ENCODE assay signal across 1 cellular context in the genomic region with DNA sequence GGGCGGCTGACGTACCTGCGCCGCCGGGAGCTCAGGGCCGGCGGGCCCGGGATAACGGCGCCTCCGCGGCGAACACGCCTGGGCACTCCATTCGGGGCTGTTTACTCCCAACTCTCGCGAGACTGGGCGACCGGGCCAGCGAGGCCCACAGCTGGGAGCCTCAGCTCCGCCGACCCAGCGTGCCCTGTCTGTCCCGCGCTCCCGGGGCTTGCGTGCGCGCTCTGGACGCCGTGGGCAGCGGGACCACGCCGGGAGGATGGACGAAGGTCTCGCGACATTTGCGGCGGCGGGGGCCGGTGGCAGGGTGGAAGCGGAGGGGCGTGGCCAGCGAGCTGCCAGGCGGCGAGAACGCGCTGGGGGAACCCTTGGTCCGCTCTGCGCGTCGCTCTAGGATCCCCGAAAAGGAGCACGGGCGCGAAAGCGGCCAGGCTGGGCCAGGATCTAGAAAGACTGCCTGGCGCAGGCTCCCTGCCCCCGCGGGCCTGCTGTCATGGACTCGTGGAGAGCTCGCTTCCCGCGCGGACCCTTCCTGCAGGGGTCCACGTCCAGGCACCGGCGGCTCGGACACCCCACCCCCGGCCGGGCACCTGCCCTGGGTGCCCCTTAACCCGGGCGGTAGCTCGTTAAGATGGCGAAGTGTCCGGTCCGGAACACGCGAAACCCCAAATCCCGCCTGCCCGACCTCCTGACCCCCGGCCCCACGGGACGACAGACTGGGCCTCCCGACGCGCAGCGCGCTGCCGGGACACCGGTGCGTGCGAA.
A peak's percentile ranks its signal among the peaks of the same experiment; 100 is the strongest.
TF ChIP-seq lines count a peak whose summit lies in the region.

A gene (minus strand): TSS at position 223 of the 762 bp plus-strand sequence. CDS start 15,159 bp downstream, outside the sequence.

TF ChIP-seq in HepG2, 621 proteins besides CTCF, POLR2A, EP300 and RAD21 (continued from another document and continues in another):
- peak; percentile 79; the same call in 1 of the 2 replicates for TF ChIP-seq U2AF2 (IDR thresholded peaks at IDR 0.05; ENCODE audit: low read depth, low read length)
- TF ChIP-seq SP1 (IDR thresholded peaks at IDR 0.05), result peak; percentile 92
- TF ChIP-seq SP1 (CRISPR knock-in tag; IDR thresholded peaks at IDR 0.05), result peak; percentile 81
- TF ChIP-seq ZNF468 (CRISPR knock-in tag; IDR thresholded peaks at IDR 0.05), result no peak
- peak; percentile 55 for TF ChIP-seq BCL6 (CRISPR knock-in tag; IDR thresholded peaks at IDR 0.05)
- peak; percentile 93 for TF ChIP-seq KAT8 (CRISPR knock-in tag; IDR thresholded peaks at IDR 0.05)
- TF ChIP-seq JDP2 (CRISPR knock-in tag; IDR thresholded peaks at IDR 0.05; ENCODE audit: borderline replicate concordance), result no peak
- TF ChIP-seq ZNF496 (CRISPR knock-in tag; IDR thresholded peaks at IDR 0.05; ENCODE audit: insufficient replicate concordance), result no peak
- TF ChIP-seq, protein P1, sequence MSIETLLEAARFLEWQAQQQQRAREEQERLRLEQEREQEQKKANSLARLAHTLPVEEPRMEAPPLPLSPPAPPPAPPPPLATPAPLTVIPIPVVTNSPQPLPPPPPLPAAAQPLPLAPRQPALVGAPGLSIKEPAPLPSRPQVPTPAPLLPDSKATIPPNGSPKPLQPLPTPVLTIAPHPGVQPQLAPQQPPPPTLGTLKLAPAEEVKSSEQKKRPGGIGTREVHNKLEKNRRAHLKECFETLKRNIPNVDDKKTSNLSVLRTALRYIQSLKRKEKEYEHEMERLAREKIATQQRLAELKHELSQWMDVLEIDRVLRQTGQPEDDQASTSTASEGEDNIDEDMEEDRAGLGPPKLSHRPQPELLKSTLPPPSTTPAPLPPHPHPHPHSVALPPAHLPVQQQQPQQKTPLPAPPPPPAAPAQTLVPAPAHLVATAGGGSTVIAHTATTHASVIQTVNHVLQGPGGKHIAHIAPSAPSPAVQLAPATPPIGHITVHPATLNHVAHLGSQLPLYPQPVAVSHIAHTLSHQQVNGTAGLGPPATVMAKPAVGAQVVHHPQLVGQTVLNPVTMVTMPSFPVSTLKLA (IDR thresholded peaks at IDR 0.05), result peak; percentile 84
- peak; percentile 71; the same call in 1 of the 2 replicates for TF ChIP-seq ZIK1 (CRISPR knock-in tag; IDR thresholded peaks at IDR 0.05; ENCODE audit: borderline replicate concordance, low read depth)
- TF ChIP-seq, protein P2, sequence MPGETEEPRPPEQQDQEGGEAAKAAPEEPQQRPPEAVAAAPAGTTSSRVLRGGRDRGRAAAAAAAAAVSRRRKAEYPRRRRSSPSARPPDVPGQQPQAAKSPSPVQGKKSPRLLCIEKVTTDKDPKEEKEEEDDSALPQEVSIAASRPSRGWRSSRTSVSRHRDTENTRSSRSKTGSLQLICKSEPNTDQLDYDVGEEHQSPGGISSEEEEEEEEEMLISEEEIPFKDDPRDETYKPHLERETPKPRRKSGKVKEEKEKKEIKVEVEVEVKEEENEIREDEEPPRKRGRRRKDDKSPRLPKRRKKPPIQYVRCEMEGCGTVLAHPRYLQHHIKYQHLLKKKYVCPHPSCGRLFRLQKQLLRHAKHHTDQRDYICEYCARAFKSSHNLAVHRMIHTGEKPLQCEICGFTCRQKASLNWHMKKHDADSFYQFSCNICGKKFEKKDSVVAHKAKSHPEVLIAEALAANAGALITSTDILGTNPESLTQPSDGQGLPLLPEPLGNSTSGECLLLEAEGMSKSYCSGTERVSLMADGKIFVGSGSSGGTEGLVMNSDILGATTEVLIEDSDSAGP (CRISPR knock-in tag; IDR thresholded peaks at IDR 0.05; ENCODE audit: borderline replicate concordance), result peak; percentile 81; the same call in 1 of the 2 replicates
- peak; percentile 92 for TF ChIP-seq ZFX (CRISPR knock-in tag; IDR thresholded peaks at IDR 0.05; ENCODE audit: low read depth)
- peak; percentile 85; the same call in 1 of the 2 replicates for TF ChIP-seq ZNF546 (CRISPR knock-in tag; conservative IDR thresholded peaks at IDR 0.05)
- TF ChIP-seq XBP1 (CRISPR knock-in tag; IDR thresholded peaks at IDR 0.05), result no peak
- peak; percentile 74; the same call in 1 of the 2 replicates for TF ChIP-seq ZNF343 (CRISPR knock-in tag; IDR thresholded peaks at IDR 0.05)
- peak; percentile 97 for TF ChIP-seq ZNF776 (CRISPR knock-in tag; IDR thresholded peaks at IDR 0.05)
- TF ChIP-seq ARID2 (CRISPR knock-in tag; IDR thresholded peaks at IDR 0.05; ENCODE audit: borderline replicate concordance), result peak; percentile 92
- TF ChIP-seq CC2D1A (CRISPR knock-in tag; IDR thresholded peaks at IDR 0.05), result no peak
- TF ChIP-seq ZNF20 (CRISPR knock-in tag; IDR thresholded peaks at IDR 0.05), result no peak
- peak; percentile 72 for TF ChIP-seq NR2C2 (CRISPR knock-in tag; IDR thresholded peaks at IDR 0.05; ENCODE audit: borderline replicate concordance)
- TF ChIP-seq SIN3B (IDR thresholded peaks at IDR 0.05; ENCODE audit: low read length), result peak; percentile 65; the same call in 1 of the 2 replicates
- no peak for TF ChIP-seq ZSCAN22 (CRISPR knock-in tag; IDR thresholded peaks at IDR 0.05)
- peak; percentile 94 for TF ChIP-seq KDM2A (CRISPR knock-in tag; IDR thresholded peaks at IDR 0.05; ENCODE audit: borderline replicate concordance, low read depth)
- TF ChIP-seq, protein P3, sequence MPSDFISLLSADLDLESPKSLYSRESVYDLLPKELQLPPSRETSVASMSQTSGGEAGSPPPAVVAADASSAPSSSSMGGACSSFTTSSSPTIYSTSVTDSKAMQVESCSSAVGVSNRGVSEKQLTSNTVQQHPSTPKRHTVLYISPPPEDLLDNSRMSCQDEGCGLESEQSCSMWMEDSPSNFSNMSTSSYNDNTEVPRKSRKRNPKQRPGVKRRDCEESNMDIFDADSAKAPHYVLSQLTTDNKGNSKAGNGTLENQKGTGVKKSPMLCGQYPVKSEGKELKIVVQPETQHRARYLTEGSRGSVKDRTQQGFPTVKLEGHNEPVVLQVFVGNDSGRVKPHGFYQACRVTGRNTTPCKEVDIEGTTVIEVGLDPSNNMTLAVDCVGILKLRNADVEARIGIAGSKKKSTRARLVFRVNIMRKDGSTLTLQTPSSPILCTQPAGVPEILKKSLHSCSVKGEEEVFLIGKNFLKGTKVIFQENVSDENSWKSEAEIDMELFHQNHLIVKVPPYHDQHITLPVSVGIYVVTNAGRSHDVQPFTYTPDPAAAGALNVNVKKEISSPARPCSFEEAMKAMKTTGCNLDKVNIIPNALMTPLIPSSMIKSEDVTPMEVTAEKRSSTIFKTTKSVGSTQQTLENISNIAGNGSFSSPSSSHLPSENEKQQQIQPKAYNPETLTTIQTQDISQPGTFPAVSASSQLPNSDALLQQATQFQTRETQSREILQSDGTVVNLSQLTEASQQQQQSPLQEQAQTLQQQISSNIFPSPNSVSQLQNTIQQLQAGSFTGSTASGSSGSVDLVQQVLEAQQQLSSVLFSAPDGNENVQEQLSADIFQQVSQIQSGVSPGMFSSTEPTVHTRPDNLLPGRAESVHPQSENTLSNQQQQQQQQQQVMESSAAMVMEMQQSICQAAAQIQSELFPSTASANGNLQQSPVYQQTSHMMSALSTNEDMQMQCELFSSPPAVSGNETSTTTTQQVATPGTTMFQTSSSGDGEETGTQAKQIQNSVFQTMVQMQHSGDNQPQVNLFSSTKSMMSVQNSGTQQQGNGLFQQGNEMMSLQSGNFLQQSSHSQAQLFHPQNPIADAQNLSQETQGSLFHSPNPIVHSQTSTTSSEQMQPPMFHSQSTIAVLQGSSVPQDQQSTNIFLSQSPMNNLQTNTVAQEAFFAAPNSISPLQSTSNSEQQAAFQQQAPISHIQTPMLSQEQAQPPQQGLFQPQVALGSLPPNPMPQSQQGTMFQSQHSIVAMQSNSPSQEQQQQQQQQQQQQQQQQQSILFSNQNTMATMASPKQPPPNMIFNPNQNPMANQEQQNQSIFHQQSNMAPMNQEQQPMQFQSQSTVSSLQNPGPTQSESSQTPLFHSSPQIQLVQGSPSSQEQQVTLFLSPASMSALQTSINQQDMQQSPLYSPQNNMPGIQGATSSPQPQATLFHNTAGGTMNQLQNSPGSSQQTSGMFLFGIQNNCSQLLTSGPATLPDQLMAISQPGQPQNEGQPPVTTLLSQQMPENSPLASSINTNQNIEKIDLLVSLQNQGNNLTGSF (CRISPR knock-in tag; IDR thresholded peaks at IDR 0.05), result peak; percentile 9; the same call in 1 of the 2 replicates
- TF ChIP-seq KDM5B (CRISPR knock-in tag; IDR thresholded peaks at IDR 0.05; ENCODE audit: borderline replicate concordance), result peak; percentile 77
- peak; percentile 83 for TF ChIP-seq ZNF547 (CRISPR knock-in tag; IDR thresholded peaks at IDR 0.05)
- no peak for TF ChIP-seq SCMH1 (CRISPR knock-in tag; IDR thresholded peaks at IDR 0.05; ENCODE audit: borderline replicate concordance)
- TF ChIP-seq NFATC3 (CRISPR knock-in tag; IDR thresholded peaks at IDR 0.05), result no peak; the same call in 1 of the 2 replicates
- peak; percentile 74 for TF ChIP-seq SALL2 (CRISPR knock-in tag; IDR thresholded peaks at IDR 0.05)
- peak; percentile 89 for TF ChIP-seq FOXA3 (CRISPR knock-in tag; IDR thresholded peaks at IDR 0.05)
- TF ChIP-seq HOXA7 (CRISPR knock-in tag; IDR thresholded peaks at IDR 0.05), result no peak
- no peak for TF ChIP-seq PCBP2 (optimal IDR thresholded peaks at IDR 0.05; ENCODE audit: low read depth, low read length, poor library complexity, severe bottlenecking)
- TF ChIP-seq XRCC5 (optimal IDR thresholded peaks at IDR 0.05; ENCODE audit: low read length), result peak; percentile 58
- TF ChIP-seq ARNT2 (CRISPR knock-in tag; IDR thresholded peaks at IDR 0.05; ENCODE audit: low read depth), result peak; percentile 100
- TF ChIP-seq PHF8 (CRISPR knock-in tag; IDR thresholded peaks at IDR 0.05), result peak; percentile 92
- TF ChIP-seq NONO (IDR thresholded peaks at IDR 0.05), result no peak
- peak; percentile 96 for TF ChIP-seq NONO (CRISPR knock-in tag; conservative IDR thresholded peaks at IDR 0.05)
- TF ChIP-seq DNMT1 (CRISPR knock-in tag; IDR thresholded peaks at IDR 0.05), result no peak
- TF ChIP-seq GFI1 (CRISPR knock-in tag; IDR thresholded peaks at IDR 0.05; ENCODE audit: borderline replicate concordance), result peak; percentile 68; the same call in 1 of the 2 replicates
- TF ChIP-seq ZNF30 (CRISPR knock-in tag; IDR thresholded peaks at IDR 0.05), result no peak
- TF ChIP-seq, protein P4, sequence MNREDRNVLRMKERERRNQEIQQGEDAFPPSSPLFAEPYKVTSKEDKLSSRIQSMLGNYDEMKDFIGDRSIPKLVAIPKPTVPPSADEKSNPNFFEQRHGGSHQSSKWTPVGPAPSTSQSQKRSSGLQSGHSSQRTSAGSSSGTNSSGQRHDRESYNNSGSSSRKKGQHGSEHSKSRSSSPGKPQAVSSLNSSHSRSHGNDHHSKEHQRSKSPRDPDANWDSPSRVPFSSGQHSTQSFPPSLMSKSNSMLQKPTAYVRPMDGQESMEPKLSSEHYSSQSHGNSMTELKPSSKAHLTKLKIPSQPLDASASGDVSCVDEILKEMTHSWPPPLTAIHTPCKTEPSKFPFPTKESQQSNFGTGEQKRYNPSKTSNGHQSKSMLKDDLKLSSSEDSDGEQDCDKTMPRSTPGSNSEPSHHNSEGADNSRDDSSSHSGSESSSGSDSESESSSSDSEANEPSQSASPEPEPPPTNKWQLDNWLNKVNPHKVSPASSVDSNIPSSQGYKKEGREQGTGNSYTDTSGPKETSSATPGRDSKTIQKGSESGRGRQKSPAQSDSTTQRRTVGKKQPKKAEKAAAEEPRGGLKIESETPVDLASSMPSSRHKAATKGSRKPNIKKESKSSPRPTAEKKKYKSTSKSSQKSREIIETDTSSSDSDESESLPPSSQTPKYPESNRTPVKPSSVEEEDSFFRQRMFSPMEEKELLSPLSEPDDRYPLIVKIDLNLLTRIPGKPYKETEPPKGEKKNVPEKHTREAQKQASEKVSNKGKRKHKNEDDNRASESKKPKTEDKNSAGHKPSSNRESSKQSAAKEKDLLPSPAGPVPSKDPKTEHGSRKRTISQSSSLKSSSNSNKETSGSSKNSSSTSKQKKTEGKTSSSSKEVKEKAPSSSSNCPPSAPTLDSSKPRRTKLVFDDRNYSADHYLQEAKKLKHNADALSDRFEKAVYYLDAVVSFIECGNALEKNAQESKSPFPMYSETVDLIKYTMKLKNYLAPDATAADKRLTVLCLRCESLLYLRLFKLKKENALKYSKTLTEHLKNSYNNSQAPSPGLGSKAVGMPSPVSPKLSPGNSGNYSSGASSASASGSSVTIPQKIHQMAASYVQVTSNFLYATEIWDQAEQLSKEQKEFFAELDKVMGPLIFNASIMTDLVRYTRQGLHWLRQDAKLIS (CRISPR knock-in tag; IDR thresholded peaks at IDR 0.05), result 0 out of 2 replicates have a peak, but pooled peaks have one; percentile 1
- TF ChIP-seq, protein P5, sequence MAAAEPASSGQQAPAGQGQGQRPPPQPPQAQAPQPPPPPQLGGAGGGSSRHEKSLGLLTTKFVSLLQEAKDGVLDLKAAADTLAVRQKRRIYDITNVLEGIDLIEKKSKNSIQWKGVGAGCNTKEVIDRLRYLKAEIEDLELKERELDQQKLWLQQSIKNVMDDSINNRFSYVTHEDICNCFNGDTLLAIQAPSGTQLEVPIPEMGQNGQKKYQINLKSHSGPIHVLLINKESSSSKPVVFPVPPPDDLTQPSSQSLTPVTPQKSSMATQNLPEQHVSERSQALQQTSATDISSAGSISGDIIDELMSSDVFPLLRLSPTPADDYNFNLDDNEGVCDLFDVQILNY (CRISPR knock-in tag; conservative IDR thresholded peaks at IDR 0.05), result peak; percentile 80
- TF ChIP-seq EED (CRISPR knock-in tag; IDR thresholded peaks at IDR 0.05), result peak; percentile 72; the same call in 1 of the 2 replicates
- peak; percentile 59; the same call in 1 of the 2 replicates for TF ChIP-seq KDM3A (CRISPR knock-in tag; IDR thresholded peaks at IDR 0.05; ENCODE audit: low read depth)
- peak; percentile 61 for TF ChIP-seq RXRB (CRISPR knock-in tag; IDR thresholded peaks at IDR 0.05; ENCODE audit: borderline replicate concordance)
- TF ChIP-seq KLF6 (CRISPR knock-in tag; IDR thresholded peaks at IDR 0.05), result peak; percentile 90
- TF ChIP-seq, protein P6, sequence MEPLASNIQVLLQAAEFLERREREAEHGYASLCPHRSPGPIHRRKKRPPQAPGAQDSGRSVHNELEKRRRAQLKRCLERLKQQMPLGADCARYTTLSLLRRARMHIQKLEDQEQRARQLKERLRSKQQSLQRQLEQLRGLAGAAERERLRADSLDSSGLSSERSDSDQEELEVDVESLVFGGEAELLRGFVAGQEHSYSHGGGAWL (CRISPR knock-in tag; IDR thresholded peaks at IDR 0.05), result peak; percentile 89
- TF ChIP-seq, protein P7, sequence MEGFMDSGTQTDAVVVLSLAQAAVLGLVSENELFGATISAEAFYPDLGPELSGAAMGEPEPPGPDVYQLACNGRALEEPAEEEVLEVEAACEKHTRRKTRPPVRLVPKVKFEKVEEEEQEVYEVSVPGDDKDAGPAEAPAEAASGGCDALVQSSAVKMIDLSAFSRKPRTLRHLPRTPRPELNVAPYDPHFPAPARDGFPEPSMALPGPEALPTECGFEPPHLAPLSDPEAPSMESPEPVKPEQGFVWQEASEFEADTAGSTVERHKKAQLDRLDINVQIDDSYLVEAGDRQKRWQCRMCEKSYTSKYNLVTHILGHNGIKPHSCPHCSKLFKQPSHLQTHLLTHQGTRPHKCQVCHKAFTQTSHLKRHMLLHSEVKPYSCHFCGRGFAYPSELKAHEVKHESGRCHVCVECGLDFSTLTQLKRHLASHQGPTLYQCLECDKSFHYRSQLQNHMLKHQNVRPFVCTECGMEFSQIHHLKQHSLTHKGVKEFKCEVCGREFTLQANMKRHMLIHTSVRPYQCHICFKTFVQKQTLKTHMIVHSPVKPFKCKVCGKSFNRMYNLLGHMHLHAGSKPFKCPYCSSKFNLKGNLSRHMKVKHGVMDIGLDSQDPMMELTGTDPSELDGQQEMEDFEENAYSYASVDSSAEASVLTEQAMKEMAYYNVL (CRISPR knock-in tag; IDR thresholded peaks at IDR 0.05; ENCODE audit: borderline replicate concordance), result peak; percentile 61; the same call in 1 of the 2 replicates
- TF ChIP-seq ZFP36 (IDR thresholded peaks at IDR 0.05; ENCODE audit: borderline replicate concordance, low read depth, low read length, partially characterized antibody), result no peak
- no peak for TF ChIP-seq ZNF747 (CRISPR knock-in tag; IDR thresholded peaks at IDR 0.05; ENCODE audit: borderline replicate concordance)
- TF ChIP-seq ZEB1 (IDR thresholded peaks at IDR 0.05; ENCODE audit: insufficient replicate concordance, low read depth), result no peak
- peak; percentile 90 for TF ChIP-seq ZNF331 (CRISPR knock-in tag; IDR thresholded peaks at IDR 0.05)
